ENCODE assay signal across 6 cellular contexts in genomic region chr19:58304748-58305064, GRCh38. TPM values are rescaled to one million over a fixed set of nuclear protein-coding genes. Genes with fewer than 3 reads are reported as not detected.
DNase-seq lines count a peak whose midpoint lies in the region; ATAC-seq lines count a peak whose summit lies in the region.

No MANE protein-coding gene starts in this region.

- peaks cover 7% of the 10 kb centered on the region for H3K4me1 ChIP-seq in ectodermal cell (ENCODE audit: control insufficient read depth, insufficient read depth, low read length)

- DNase-seq in NCI-H2227 (lab: John Stamatoyannopoulos, UW; ENCODE audit: unreplicated experiment) (peak; percentile 79), NCI-H2227 treated with DMSO at 0.1 percent for 48 hours (lab: John Stamatoyannopoulos, UW) (no peak), sciatic nerve (ENCODE audit: low spot score) (no peak), GOT3 (lab: John Stamatoyannopoulos, UW) (no peak)

- WGBS in ectodermal cell, 2 experiments = 29 to 40% methylated on average over 6 of the region's 7 CpGs

- intact Hi-C loops in sciatic nerve (cut with DNase I) = no loop called here

- H3K27ac ChIP-seq in ectodermal cell (ENCODE audit: insufficient read depth, low read depth, low read length, poor library complexity, severe bottlenecking) = peak overlapping the region; percentile 27

- ATAC-seq in sciatic nerve (peak; percentile 4), HG02759 (IDR thresholded peaks at IDR 0.05; ENCODE audit: unreplicated experiment) (no peak)

- peak overlapping the region; percentile 80 for H3K4me3 ChIP-seq in ectodermal cell (ENCODE audit: insufficient read depth, low read depth, low read length)

- H3K27me3 ChIP-seq in ectodermal cell (ENCODE audit: control insufficient read depth, insufficient read depth, low read length, poor library complexity, severe bottlenecking) = no peaks in the 10 kb centered on the region

- peaks cover 11% of the 10 kb centered on the region for H3K36me3 ChIP-seq in ectodermal cell (ENCODE audit: control insufficient read depth, insufficient read depth, low read length)

- H3K9me3 ChIP-seq in ectodermal cell (ENCODE audit: control insufficient read depth, low read length) = no peaks in the 10 kb centered on the region

RNA-seq across cellular contexts. Expression of gene ERVK3-1, which starts 0.5 kb away (rescaled TPM):
- polyA plus RNA-seq in ectodermal cell (2013, experiment 1 of 4) = 47.3 TPM
- 53.6 TPM for polyA plus RNA-seq in ectodermal cell (2013, experiment 2 of 4)
- polyA plus RNA-seq in ectodermal cell (2013, experiment 3 of 4) = 41.2 TPM
- 46.8 TPM for polyA plus RNA-seq in ectodermal cell (2013, experiment 4 of 4)
- 32.9 TPM for total RNA-seq in sciatic nerve

RNA-seq across cellular contexts. Expression of gene ZSCAN22, which starts 22.1 kb away (rescaled TPM):
- polyA plus RNA-seq in ectodermal cell (2013, experiment 1 of 4) = 3.5 TPM
- polyA plus RNA-seq in ectodermal cell (2013, experiment 2 of 4) = 3.5 TPM
- 2.3 TPM for polyA plus RNA-seq in ectodermal cell (2013, experiment 3 of 4)
- polyA plus RNA-seq in ectodermal cell (2013, experiment 4 of 4) = 2.6 TPM
- total RNA-seq in sciatic nerve = 4.5 TPM

RNA-seq across cellular contexts. Expression of gene ZNF8, which starts 26.0 kb away (rescaled TPM):
- polyA plus RNA-seq in ectodermal cell (2013, experiment 1 of 4) = 12.3 TPM
- polyA plus RNA-seq in ectodermal cell (2013, experiment 2 of 4) = 12.6 TPM
- 7.8 TPM for polyA plus RNA-seq in ectodermal cell (2013, experiment 3 of 4)
- 8.8 TPM for polyA plus RNA-seq in ectodermal cell (2013, experiment 4 of 4)
- 6.9 TPM for total RNA-seq in sciatic nerve

RNA-seq across cellular contexts. Expression of gene A1BG, which starts 48.6 kb away (rescaled TPM):
- polyA plus RNA-seq in ectodermal cell (2013, experiment 1 of 4) = 10.3 TPM
- 9.8 TPM for polyA plus RNA-seq in ectodermal cell (2013, experiment 2 of 4)
- polyA plus RNA-seq in ectodermal cell (2013, experiment 3 of 4) = 16.8 TPM
- 13.0 TPM for polyA plus RNA-seq in ectodermal cell (2013, experiment 4 of 4)
- total RNA-seq in sciatic nerve = 13.3 TPM

RNA-seq across cellular contexts. Expression of gene ZNF497, which starts 57.8 kb away (rescaled TPM):
- polyA plus RNA-seq in ectodermal cell (2013, experiment 1 of 4) = 5.3 TPM
- polyA plus RNA-seq in ectodermal cell (2013, experiment 2 of 4) = 6.4 TPM
- 5.2 TPM for polyA plus RNA-seq in ectodermal cell (2013, experiment 3 of 4)
- 4.8 TPM for polyA plus RNA-seq in ectodermal cell (2013, experiment 4 of 4)
- 2.0 TPM for total RNA-seq in sciatic nerve
